ENCODE assay signal across 2 cellular contexts in genomic region chr2:11388262-11389047, GRCh38.
TF ChIP-seq lines count a peak whose summit lies in the region.

No MANE protein-coding gene starts in this region.

TF ChIP-seq in H1, 55 proteins besides CTCF, POLR2A, EP300 and RAD21 (continued from another document):
- TF ChIP-seq, protein P1, sequence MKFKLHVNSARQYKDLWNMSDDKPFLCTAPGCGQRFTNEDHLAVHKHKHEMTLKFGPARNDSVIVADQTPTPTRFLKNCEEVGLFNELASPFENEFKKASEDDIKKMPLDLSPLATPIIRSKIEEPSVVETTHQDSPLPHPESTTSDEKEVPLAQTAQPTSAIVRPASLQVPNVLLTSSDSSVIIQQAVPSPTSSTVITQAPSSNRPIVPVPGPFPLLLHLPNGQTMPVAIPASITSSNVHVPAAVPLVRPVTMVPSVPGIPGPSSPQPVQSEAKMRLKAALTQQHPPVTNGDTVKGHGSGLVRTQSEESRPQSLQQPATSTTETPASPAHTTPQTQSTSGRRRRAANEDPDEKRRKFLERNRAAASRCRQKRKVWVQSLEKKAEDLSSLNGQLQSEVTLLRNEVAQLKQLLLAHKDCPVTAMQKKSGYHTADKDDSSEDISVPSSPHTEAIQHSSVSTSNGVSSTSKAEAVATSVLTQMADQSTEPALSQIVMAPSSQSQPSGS (IDR thresholded peaks at IDR 0.05; ENCODE audit: low read length): no peak
- TF ChIP-seq RXRA (IDR thresholded peaks at IDR 0.05; ENCODE audit: insufficient read depth, low read depth, low read length): no peak
- no peak for TF ChIP-seq ZNF274 (IDR thresholded peaks at IDR 0.05; ENCODE audit: borderline replicate concordance, extremely low read depth, low read length)
- no peak for TF ChIP-seq SUZ12 (IDR thresholded peaks at IDR 0.05; ENCODE audit: low read length)
- TF ChIP-seq SP1 (IDR thresholded peaks at IDR 0.05; ENCODE audit: low read depth, low read length): no peak
- TF ChIP-seq, protein P2, sequence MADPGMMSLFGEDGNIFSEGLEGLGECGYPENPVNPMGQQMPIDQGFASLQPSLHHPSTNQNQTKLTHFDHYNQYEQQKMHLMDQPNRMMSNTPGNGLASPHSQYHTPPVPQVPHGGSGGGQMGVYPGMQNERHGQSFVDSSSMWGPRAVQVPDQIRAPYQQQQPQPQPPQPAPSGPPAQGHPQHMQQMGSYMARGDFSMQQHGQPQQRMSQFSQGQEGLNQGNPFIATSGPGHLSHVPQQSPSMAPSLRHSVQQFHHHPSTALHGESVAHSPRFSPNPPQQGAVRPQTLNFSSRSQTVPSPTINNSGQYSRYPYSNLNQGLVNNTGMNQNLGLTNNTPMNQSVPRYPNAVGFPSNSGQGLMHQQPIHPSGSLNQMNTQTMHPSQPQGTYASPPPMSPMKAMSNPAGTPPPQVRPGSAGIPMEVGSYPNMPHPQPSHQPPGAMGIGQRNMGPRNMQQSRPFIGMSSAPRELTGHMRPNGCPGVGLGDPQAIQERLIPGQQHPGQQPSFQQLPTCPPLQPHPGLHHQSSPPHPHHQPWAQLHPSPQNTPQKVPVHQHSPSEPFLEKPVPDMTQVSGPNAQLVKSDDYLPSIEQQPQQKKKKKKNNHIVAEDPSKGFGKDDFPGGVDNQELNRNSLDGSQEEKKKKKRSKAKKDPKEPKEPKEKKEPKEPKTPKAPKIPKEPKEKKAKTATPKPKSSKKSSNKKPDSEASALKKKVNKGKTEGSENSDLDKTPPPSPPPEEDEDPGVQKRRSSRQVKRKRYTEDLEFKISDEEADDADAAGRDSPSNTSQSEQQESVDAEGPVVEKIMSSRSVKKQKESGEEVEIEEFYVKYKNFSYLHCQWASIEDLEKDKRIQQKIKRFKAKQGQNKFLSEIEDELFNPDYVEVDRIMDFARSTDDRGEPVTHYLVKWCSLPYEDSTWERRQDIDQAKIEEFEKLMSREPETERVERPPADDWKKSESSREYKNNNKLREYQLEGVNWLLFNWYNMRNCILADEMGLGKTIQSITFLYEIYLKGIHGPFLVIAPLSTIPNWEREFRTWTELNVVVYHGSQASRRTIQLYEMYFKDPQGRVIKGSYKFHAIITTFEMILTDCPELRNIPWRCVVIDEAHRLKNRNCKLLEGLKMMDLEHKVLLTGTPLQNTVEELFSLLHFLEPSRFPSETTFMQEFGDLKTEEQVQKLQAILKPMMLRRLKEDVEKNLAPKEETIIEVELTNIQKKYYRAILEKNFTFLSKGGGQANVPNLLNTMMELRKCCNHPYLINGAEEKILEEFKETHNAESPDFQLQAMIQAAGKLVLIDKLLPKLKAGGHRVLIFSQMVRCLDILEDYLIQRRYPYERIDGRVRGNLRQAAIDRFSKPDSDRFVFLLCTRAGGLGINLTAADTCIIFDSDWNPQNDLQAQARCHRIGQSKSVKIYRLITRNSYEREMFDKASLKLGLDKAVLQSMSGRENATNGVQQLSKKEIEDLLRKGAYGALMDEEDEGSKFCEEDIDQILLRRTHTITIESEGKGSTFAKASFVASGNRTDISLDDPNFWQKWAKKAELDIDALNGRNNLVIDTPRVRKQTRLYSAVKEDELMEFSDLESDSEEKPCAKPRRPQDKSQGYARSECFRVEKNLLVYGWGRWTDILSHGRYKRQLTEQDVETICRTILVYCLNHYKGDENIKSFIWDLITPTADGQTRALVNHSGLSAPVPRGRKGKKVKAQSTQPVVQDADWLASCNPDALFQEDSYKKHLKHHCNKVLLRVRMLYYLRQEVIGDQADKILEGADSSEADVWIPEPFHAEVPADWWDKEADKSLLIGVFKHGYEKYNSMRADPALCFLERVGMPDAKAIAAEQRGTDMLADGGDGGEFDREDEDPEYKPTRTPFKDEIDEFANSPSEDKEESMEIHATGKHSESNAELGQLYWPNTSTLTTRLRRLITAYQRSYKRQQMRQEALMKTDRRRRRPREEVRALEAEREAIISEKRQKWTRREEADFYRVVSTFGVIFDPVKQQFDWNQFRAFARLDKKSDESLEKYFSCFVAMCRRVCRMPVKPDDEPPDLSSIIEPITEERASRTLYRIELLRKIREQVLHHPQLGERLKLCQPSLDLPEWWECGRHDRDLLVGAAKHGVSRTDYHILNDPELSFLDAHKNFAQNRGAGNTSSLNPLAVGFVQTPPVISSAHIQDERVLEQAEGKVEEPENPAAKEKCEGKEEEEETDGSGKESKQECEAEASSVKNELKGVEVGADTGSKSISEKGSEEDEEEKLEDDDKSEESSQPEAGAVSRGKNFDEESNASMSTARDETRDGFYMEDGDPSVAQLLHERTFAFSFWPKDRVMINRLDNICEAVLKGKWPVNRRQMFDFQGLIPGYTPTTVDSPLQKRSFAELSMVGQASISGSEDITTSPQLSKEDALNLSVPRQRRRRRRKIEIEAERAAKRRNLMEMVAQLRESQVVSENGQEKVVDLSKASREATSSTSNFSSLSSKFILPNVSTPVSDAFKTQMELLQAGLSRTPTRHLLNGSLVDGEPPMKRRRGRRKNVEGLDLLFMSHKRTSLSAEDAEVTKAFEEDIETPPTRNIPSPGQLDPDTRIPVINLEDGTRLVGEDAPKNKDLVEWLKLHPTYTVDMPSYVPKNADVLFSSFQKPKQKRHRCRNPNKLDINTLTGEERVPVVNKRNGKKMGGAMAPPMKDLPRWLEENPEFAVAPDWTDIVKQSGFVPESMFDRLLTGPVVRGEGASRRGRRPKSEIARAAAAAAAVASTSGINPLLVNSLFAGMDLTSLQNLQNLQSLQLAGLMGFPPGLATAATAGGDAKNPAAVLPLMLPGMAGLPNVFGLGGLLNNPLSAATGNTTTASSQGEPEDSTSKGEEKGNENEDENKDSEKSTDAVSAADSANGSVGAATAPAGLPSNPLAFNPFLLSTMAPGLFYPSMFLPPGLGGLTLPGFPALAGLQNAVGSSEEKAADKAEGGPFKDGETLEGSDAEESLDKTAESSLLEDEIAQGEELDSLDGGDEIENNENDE (IDR thresholded peaks at IDR 0.05; ENCODE audit: insufficient replicate concordance, low read length): no peak
- TF ChIP-seq SIRT6 (IDR thresholded peaks at IDR 0.05; ENCODE audit: low read length): no peak
- no peak for TF ChIP-seq HDAC2 (IDR thresholded peaks at IDR 0.05; ENCODE audit: borderline replicate concordance in 1 of 2, low read depth in 2 of 2, low read length in 2 of 2)
- no peak for TF ChIP-seq CTBP2 (IDR thresholded peaks at IDR 0.05; ENCODE audit: borderline replicate concordance, insufficient read depth, insufficient read length, low read length)
- no peak for TF ChIP-seq KDM1A (IDR thresholded peaks at IDR 0.05; ENCODE audit: borderline replicate concordance, low read length)
- TF ChIP-seq BACH1 (IDR thresholded peaks at IDR 0.05; ENCODE audit: low read length): no peak
- TF ChIP-seq, protein P3, sequence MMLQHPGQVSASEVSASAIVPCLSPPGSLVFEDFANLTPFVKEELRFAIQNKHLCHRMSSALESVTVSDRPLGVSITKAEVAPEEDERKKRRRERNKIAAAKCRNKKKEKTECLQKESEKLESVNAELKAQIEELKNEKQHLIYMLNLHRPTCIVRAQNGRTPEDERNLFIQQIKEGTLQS (IDR thresholded peaks at IDR 0.05; ENCODE audit: insufficient read depth, low read depth, low read length): no peak
- TF ChIP-seq ASH2L (IDR thresholded peaks at IDR 0.05; ENCODE audit: low read length): no peak
- TF ChIP-seq SAP30 (IDR thresholded peaks at IDR 0.05; ENCODE audit: insufficient read depth, insufficient replicate concordance, low read length): no peak

TF ChIP-seq in neural cell, 6 proteins besides CTCF, POLR2A, EP300 and RAD21 (continued from another document):
- TF ChIP-seq, protein P4, sequence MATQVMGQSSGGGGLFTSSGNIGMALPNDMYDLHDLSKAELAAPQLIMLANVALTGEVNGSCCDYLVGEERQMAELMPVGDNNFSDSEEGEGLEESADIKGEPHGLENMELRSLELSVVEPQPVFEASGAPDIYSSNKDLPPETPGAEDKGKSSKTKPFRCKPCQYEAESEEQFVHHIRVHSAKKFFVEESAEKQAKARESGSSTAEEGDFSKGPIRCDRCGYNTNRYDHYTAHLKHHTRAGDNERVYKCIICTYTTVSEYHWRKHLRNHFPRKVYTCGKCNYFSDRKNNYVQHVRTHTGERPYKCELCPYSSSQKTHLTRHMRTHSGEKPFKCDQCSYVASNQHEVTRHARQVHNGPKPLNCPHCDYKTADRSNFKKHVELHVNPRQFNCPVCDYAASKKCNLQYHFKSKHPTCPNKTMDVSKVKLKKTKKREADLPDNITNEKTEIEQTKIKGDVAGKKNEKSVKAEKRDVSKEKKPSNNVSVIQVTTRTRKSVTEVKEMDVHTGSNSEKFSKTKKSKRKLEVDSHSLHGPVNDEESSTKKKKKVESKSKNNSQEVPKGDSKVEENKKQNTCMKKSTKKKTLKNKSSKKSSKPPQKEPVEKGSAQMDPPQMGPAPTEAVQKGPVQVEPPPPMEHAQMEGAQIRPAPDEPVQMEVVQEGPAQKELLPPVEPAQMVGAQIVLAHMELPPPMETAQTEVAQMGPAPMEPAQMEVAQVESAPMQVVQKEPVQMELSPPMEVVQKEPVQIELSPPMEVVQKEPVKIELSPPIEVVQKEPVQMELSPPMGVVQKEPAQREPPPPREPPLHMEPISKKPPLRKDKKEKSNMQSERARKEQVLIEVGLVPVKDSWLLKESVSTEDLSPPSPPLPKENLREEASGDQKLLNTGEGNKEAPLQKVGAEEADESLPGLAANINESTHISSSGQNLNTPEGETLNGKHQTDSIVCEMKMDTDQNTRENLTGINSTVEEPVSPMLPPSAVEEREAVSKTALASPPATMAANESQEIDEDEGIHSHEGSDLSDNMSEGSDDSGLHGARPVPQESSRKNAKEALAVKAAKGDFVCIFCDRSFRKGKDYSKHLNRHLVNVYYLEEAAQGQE (IDR thresholded peaks at IDR 0.05; ENCODE audit: borderline replicate concordance): no peak
